Comparison of ENCODE assay signal across 11 cellular contexts in genomic region chr1:38028671-38029070, GRCh38. TPM values are rescaled to one million over a fixed set of nuclear protein-coding genes. Genes with fewer than 3 reads are reported as not detected.
DNase-seq lines count a peak whose midpoint lies in the region; ATAC-seq and TF ChIP-seq lines count a peak whose summit lies in the region.
"Had no signal": no experiment of that assay in that cellular context is flagged by ENCODE, and none has a peak within 500 bp of the region (broad histone marks: within the 10 kb centered on the region; RNA-seq: fewer than 3 reads in every experiment).

No MANE protein-coding gene starts in this region.

- H3K27me3 ChIP-seq in cardiac muscle cell (no peaks in the 10 kb centered on the region), NT2/D1 (ENCODE audit: insufficient read depth, insufficient read length) (no peaks in the 10 kb centered on the region), endodermal cell (ENCODE audit: control insufficient read depth, insufficient read depth, low read length, poor library complexity, severe bottlenecking) (no peaks in the 10 kb centered on the region)

- H3K9ac ChIP-seq in NT2/D1 (ENCODE audit: insufficient read length, low read depth), result peak overlapping the region; percentile 53
- no peak overlapping the region for H3K9ac ChIP-seq in endodermal cell (ENCODE audit: extremely low read depth, low read length, poor library complexity, severe bottlenecking)

- H3K4me3 ChIP-seq in cardiac muscle cell (no peak overlapping the region), NT2/D1 (ENCODE audit: insufficient read length, low read depth) (no peak overlapping the region), endodermal cell (ENCODE audit: low read length) (no peak overlapping the region)

- peaks cover 45% of the 10 kb centered on the region for H3K4me1 Mint-ChIP-seq in endodermal cell
- peaks cover 66% of the 10 kb centered on the region for H3K4me1 Mint-ChIP-seq in stimulated activated naive CD8-positive, alpha-beta T cell treated with anti-CD3 and anti-CD28 coated beads, Interleukin-15, amount 100 ng/mL, for 72 hours

- H3K9me3 Mint-ChIP-seq in endodermal cell, result no peaks in the 10 kb centered on the region
- H3K9me3 Mint-ChIP-seq in stimulated activated naive CD8-positive, alpha-beta T cell treated with anti-CD3 and anti-CD28 coated beads, Interleukin-15, amount 100 ng/mL, for 72 hours, result no peaks in the 10 kb centered on the region
- H3K9me3 Mint-ChIP-seq: CD8-positive, alpha-beta T cell had no signal

- 40 to 74% methylated on average over 1 to 2 of the region's 2 CpGs for WGBS in endodermal cell (ENCODE audit: insufficient coverage in 1 of 2, insufficient read length in 1 of 2), 2 experiments

- no peak overlapping the region for H3K4me3 Mint-ChIP-seq in endodermal cell
- peak overlapping the region; percentile 33 to 75 for H3K4me3 Mint-ChIP-seq in stimulated activated naive CD8-positive, alpha-beta T cell treated with anti-CD3 and anti-CD28 coated beads, Interleukin-15, amount 100 ng/mL, for 72 hours
- H3K4me3 Mint-ChIP-seq: CD8-positive, alpha-beta T cell had no signal

- H3K27ac Mint-ChIP-seq in endodermal cell, result no peak overlapping the region
- peak overlapping the region in 1 of 2 donors; percentile 42 for H3K27ac Mint-ChIP-seq in stimulated activated naive CD8-positive, alpha-beta T cell treated with anti-CD3 and anti-CD28 coated beads, Interleukin-15, amount 100 ng/mL, for 72 hours
- H3K27ac Mint-ChIP-seq: CD8-positive, alpha-beta T cell had no signal

- H3K4me1 ChIP-seq in cardiac muscle cell (ENCODE audit: low read depth) (peaks cover 28% of the 10 kb centered on the region), NT2/D1 (ENCODE audit: insufficient read depth, insufficient read length) (peaks cover 48% of the 10 kb centered on the region), endodermal cell (ENCODE audit: control insufficient read depth, insufficient read depth, low read length) (peaks cover 28% of the 10 kb centered on the region)

- no peak for TF ChIP-seq CTCF in cardiac muscle cell (IDR thresholded peaks at IDR 0.05; ENCODE audit: low read depth, low read length)
- TF ChIP-seq CTCF in endodermal cell (conservative IDR thresholded peaks at IDR 0.05), result peak; percentile 10

- ATAC-seq in left ventricle myocardium superior (no peak), GM19463 (IDR thresholded peaks at IDR 0.05; ENCODE audit: unreplicated experiment) (no peak)
- peak; percentile 1 for ATAC-seq in stimulated activated naive CD8-positive, alpha-beta T cell treated with anti-CD3 and anti-CD28 coated beads, Interleukin-15, amount 100 ng/mL, for 72 hours

- intact Hi-C loops in left ventricle myocardium superior (cut with micrococcal nuclease), result no loop called here

- H3K27ac ChIP-seq in cardiac muscle cell (peak overlapping the region; percentile 74), endodermal cell (ENCODE audit: low read depth, low read length) (peak overlapping the region; percentile 55)

- DNase-seq in cardiac muscle cell (ENCODE audit: low read depth in 1 of 2, low spot score in 1 of 2) (no peak), left ventricle myocardium superior (no peak), NT2/D1 (ENCODE audit: low read depth, low spot score) (no peak), endodermal cell (peak; percentile 70), NCI-H345 (lab: John Stamatoyannopoulos, UW) (no peak), anterior cingulate cortex (lab: John Stamatoyannopoulos, UW) (no peak)
- no peak for DNase-seq in stimulated activated naive CD8-positive, alpha-beta T cell treated with anti-CD3 and anti-CD28 coated beads, Interleukin-15, amount 100 ng/mL, for 72 hours
- DNase-seq: CD8-positive, alpha-beta T cell; NCI-H187 had no signal

- peaks cover 18% of the 10 kb centered on the region for H3K36me3 Mint-ChIP-seq in endodermal cell (ENCODE audit: low read depth)

- H3K36me3 ChIP-seq in cardiac muscle cell, result peaks cover 18% of the 10 kb centered on the region
- peaks cover 30% of the 10 kb centered on the region for H3K36me3 ChIP-seq in NT2/D1 (ENCODE audit: insufficient read depth, insufficient read length, low read length)
- H3K36me3 ChIP-seq in endodermal cell (ENCODE audit: control insufficient read depth, insufficient read depth, low read length), result peaks cover 16% of the 10 kb centered on the region

- H3K27me3 Mint-ChIP-seq in endodermal cell (ENCODE audit: insufficient read depth), result no peaks in the 10 kb centered on the region
- no peaks in the 10 kb centered on the region for H3K27me3 Mint-ChIP-seq in stimulated activated naive CD8-positive, alpha-beta T cell treated with anti-CD3 and anti-CD28 coated beads, Interleukin-15, amount 100 ng/mL, for 72 hours

- no peaks in the 10 kb centered on the region for H3K9me3 ChIP-seq in cardiac muscle cell (ENCODE audit: low read depth)
- no peaks in the 10 kb centered on the region for H3K9me3 ChIP-seq in NT2/D1 (ENCODE audit: insufficient read depth, low read length)
- H3K9me3 ChIP-seq in endodermal cell (ENCODE audit: control insufficient read depth, low read length), result no peaks in the 10 kb centered on the region

RNA-seq across cellular contexts. Expression of gene UTP11, which starts 16.1 kb away (rescaled TPM):
- 55.4 and 57.7 TPM in 2 replicates for total RNA-seq in cardiac muscle cell
- 42.7 and 57.0 TPM in 2 replicates for polyA plus RNA-seq in cardiac muscle cell
- 38.6 TPM for total RNA-seq in left ventricle myocardium superior
- total RNA-seq in endodermal cell, result 10 to 100 TPM; 40.9 to 46.3 TPM
- 50.0 TPM for polyA plus RNA-seq in endodermal cell (2013, experiment 1 of 2)
- 54.7 TPM for polyA plus RNA-seq in endodermal cell (2013, experiment 2 of 2)

RNA-seq across cellular contexts. Expression of gene POU3F1, which starts 17.9 kb away (rescaled TPM):
- total RNA-seq in cardiac muscle cell (0.30 TPM in 1 of 2 replicates, not detected in the other), left ventricle myocardium superior (not detected), endodermal cell (under 1 TPM; 0.20 to 0.46 TPM)
- polyA plus RNA-seq in cardiac muscle cell, result 0.07 TPM in 1 of 2 replicates, not detected in the other
- 9.7 TPM for polyA plus RNA-seq in endodermal cell (2013, experiment 1 of 2)
- polyA plus RNA-seq in endodermal cell (2013, experiment 2 of 2), result 8.6 TPM
- total RNA-seq: pulmonary artery endothelial cell had no signal

RNA-seq across cellular contexts. Expression of gene FHL3, which starts 23.4 kb away (rescaled TPM):
- total RNA-seq in cardiac muscle cell, result 27.5 and 47.4 TPM in 2 replicates
- 33.0 and 38.6 TPM in 2 replicates for polyA plus RNA-seq in cardiac muscle cell
- total RNA-seq in left ventricle myocardium superior, result 13.3 TPM
- total RNA-seq in endodermal cell, result 10 to 100 TPM; 20.5 to 20.6 TPM
- 22.3 TPM for polyA plus RNA-seq in endodermal cell (2013, experiment 1 of 2)
- 22.3 TPM for polyA plus RNA-seq in endodermal cell (2013, experiment 2 of 2)

RNA-seq across cellular contexts. Expression of gene SF3A3, which starts 38.8 kb away (rescaled TPM):
- total RNA-seq in cardiac muscle cell (48.0 and 51.1 TPM in 2 replicates), left ventricle myocardium superior (28.2 TPM), endodermal cell (10 to 100 TPM; 89.3 to 97.0 TPM)
- polyA plus RNA-seq in cardiac muscle cell, result 47.7 and 58.9 TPM in 2 replicates
- 86.4 TPM for polyA plus RNA-seq in endodermal cell (2013, experiment 1 of 2)
- polyA plus RNA-seq in endodermal cell (2013, experiment 2 of 2), result 84.4 TPM
